9 cellular contexts compared by ENCODE assay signal in genomic region chr16:74774223-74775139, GRCh38. TPM values are rescaled to one million over a fixed set of nuclear protein-coding genes. Genes with fewer than 3 reads are reported as not detected.
DNase-seq lines count a peak whose midpoint lies in the region; ATAC-seq and TF ChIP-seq lines count a peak whose summit lies in the region.
"Had no signal": no experiment of that assay in that cellular context is flagged by ENCODE, and none has a peak within 500 bp of the region (broad histone marks: within the 10 kb centered on the region; RNA-seq: fewer than 3 reads in every experiment).

TSS of gene FA2H (minus strand) at chr16:74774820. CDS start at chr16:74774755, 65 bp downstream.

- H3K27ac Mint-ChIP-seq in Calu3 (ENCODE audit: unreplicated experiment): peak within 1 kb of the TSS; percentile 94
- H3K27ac Mint-ChIP-seq in naive thymus-derived CD8-positive, alpha-beta T cell: peak within 1 kb of the TSS in 2 of 10 donors; percentile 1 to 24

- TF ChIP-seq POLR2A in esophagus squamous epithelium (IDR thresholded peaks at IDR 0.05): peak in 3 of 4 donors; percentile 32 to 74 (median 65)

- CTCF ChIA-PET in Calu3 (lab: Charles Lee): interaction anchor here (0.8 to 2.8 kb wide), 15 partner anchors 11 to 224 kb away, joined by 3 to 20 read pairs (median 6); partner anchors contain the start of genes MLKL and ZNRF1

- peak; percentile 76 for ATAC-seq in GM21367 (IDR thresholded peaks at IDR 0.05; ENCODE audit: unreplicated experiment)
- ATAC-seq in naive thymus-derived CD8-positive, alpha-beta T cell: peak; percentile 95 to 98
- peak; percentile 96 for ATAC-seq in stimulated activated naive CD8-positive, alpha-beta T cell treated with anti-CD3 and anti-CD28 coated beads, Interleukin-15, Interleukin-2, amounts not matched to agents 100 U/mL and 50 U/mL, for 24 hours

- H3K4me1 ChIP-seq in esophagus squamous epithelium: peaks cover 6 to 37% (median 8%) of the 10 kb centered on the region in 3 donors

- TF ChIP-seq CTCF in Calu3 (IDR thresholded peaks at IDR 0.05; ENCODE audit: unreplicated experiment) (peak; percentile 52), esophagus squamous epithelium (IDR thresholded peaks at IDR 0.05) (peak in 4 of 6 experiments; percentile 35 to 48 (median 40))

- peak within 1 kb of the TSS; percentile 23 to 83 (median 68) for H3K27ac ChIP-seq in esophagus squamous epithelium

- peak within 1 kb of the TSS; percentile 86 for H3K4me3 Mint-ChIP-seq in Calu3 (ENCODE audit: low read depth, unreplicated experiment)
- H3K4me3 Mint-ChIP-seq in naive thymus-derived CD8-positive, alpha-beta T cell: peak within 1 kb of the TSS; percentile 43 to 87 (median 76)

- peak; percentile 99 for DNase-seq in Calu3
- DNase-seq in HT1080 (ENCODE audit: low read depth): peak; percentile 35
- peak; percentile 57 for DNase-seq in NOMO-1 treated with DMSO at 0.1 percent for 48 hours (lab: John Stamatoyannopoulos, UW; ENCODE audit: unreplicated experiment)
- DNase-seq in activated T-cell treated with anti-CD3 and anti-CD28 coated beads, Interleukin-2, amount 50 U/mL, for 1 hour: peak; percentile 72
- DNase-seq in esophagus squamous epithelium (lab: John Stamatoyannopoulos, UW): no peak
- peak; percentile 28 to 74 (median 59) for DNase-seq in naive thymus-derived CD8-positive, alpha-beta T cell
- peak; percentile 67 for DNase-seq in stimulated activated naive CD8-positive, alpha-beta T cell treated with anti-CD3 and anti-CD28 coated beads, Interleukin-15, Interleukin-2, amounts not matched to agents 100 U/mL and 50 U/mL, for 24 hours

- 1 to 6% methylated on average over 13 to 35 of the region's 94 CpGs for WGBS in esophagus squamous epithelium, 2 donors

- no peaks in the 10 kb centered on the region for H3K27me3 Mint-ChIP-seq in Calu3 (ENCODE audit: unreplicated experiment)
- peaks cover 23 to 51% (median 36%) of the 10 kb centered on the region in 5 donors for H3K27me3 Mint-ChIP-seq in naive thymus-derived CD8-positive, alpha-beta T cell

- no peaks in the 10 kb centered on the region for H3K9me3 Mint-ChIP-seq in Calu3 (ENCODE audit: low read depth, unreplicated experiment)
- no peaks in the 10 kb centered on the region for H3K9me3 Mint-ChIP-seq in naive thymus-derived CD8-positive, alpha-beta T cell

- intact Hi-C loops in Calu3 (cut with micrococcal nuclease; ENCODE audit: unreplicated experiment) (loop anchor here (1.0 to 5.0 kb wide), 4 partner anchors 30 to 66 kb away; no protein-coding TSS in a partner anchor), esophagus squamous epithelium (cut with DNase I) (no loop called here)

- H3K36me3 ChIP-seq in esophagus squamous epithelium: no peaks in the 10 kb centered on the region

- H3K27me3 ChIP-seq in esophagus squamous epithelium: peaks cover 0 to 53% (median 2%) of the 10 kb centered on the region in 4 donors

- POLR2A ChIA-PET in naive thymus-derived CD8-positive, alpha-beta T cell (lab: Charles Lee): interaction anchor here (0.6 kb wide), 1 partner anchor 213 kb away, joined by 3 read pairs; no protein-coding TSS in a partner anchor

- no TSS peak for BruUV-seq in Calu3 (replicated peaks; lab: Mats Ljungman, UMichigan)

- H3K4me1 Mint-ChIP-seq in Calu3 (ENCODE audit: low read depth, unreplicated experiment): peaks cover 25% of the 10 kb centered on the region
- peaks cover 11 to 20% (median 15%) of the 10 kb centered on the region in 4 donors for H3K4me1 Mint-ChIP-seq in naive thymus-derived CD8-positive, alpha-beta T cell

- peaks cover 50% of the 10 kb centered on the region for H3K36me3 Mint-ChIP-seq in Calu3 (ENCODE audit: insufficient read depth, unreplicated experiment)
- H3K36me3 Mint-ChIP-seq in naive thymus-derived CD8-positive, alpha-beta T cell: peaks cover 0 to 2% (median 0%) of the 10 kb centered on the region in 3 donors

- H3K4me3 ChIP-seq in esophagus squamous epithelium: peak within 1 kb of the TSS; percentile 41 to 75 (median 60)

- H3K9me3 ChIP-seq in esophagus squamous epithelium: no peaks in the 10 kb centered on the region

RNA-seq across cellular contexts. Expression of gene FA2H, which starts in this region (rescaled TPM):
- total RNA-seq in Calu3 (2022) (74.2 and 122 TPM in 2 replicates), esophagus squamous epithelium (1 to 10 TPM; 2.9 to 4.0 (median 3.3) TPM)
- total RNA-seq in HT1080 (2014; rRNA removed; shearing (Covaris generic)): 0.14 TPM in 1 of 2 replicates, not detected in the other
- 0.06 TPM in 1 of 2 replicates, not detected in the other for polyA plus RNA-seq in HT1080 (2015; cell fraction: cytosol; rRNA removed)
- 0.07 TPM in 1 of 2 replicates, not detected in the other for polyA plus RNA-seq in HT1080 (2015; cell fraction: nucleus; rRNA removed)
- total RNA-seq in naive thymus-derived CD8-positive, alpha-beta T cell: not detected
- polyA plus RNA-seq in naive thymus-derived CD8-positive, alpha-beta T cell: not detected
- total RNA-seq: activated CD8-positive, alpha-beta memory T cell treated with anti-CD3 and anti-CD28 coated beads for 36 hours had no signal

Comparison
In these comparisons a context has a peak if more than half of its experiments do, and no peak if none do; other contexts are left out.
1. RNA of gene FA2H (total RNA-seq): 74.2 to 122 TPM in Calu3; 2.9 to 4.0 TPM in esophagus squamous epithelium, 0.14 TPM in HT1080 and not detected in naive thymus-derived CD8-positive, alpha-beta T cell; every median in the first group is over 10 times any median in the second.
2. Peak in DNase-seq in HT1080; RNA of the gene not detected or under 1 TPM.
3. Peak in DNase-seq and ATAC-seq in naive thymus-derived CD8-positive, alpha-beta T cell; RNA of the gene not detected or under 1 TPM.
4. Peak in every context shown above with its lines, with median percentiles within 50 percentile points of each other: ATAC-seq.